In genomic region chr22:46619830-46620501, GRCh38 we compare ENCODE assay signal across 8 cellular contexts. TPM values are rescaled to one million over a fixed set of nuclear protein-coding genes. Genes with fewer than 3 reads are reported as not detected.
DNase-seq lines count a peak whose midpoint lies in the region; ATAC-seq, FAIRE-seq and TF ChIP-seq lines count a peak whose summit lies in the region.

Gene GRAMD4 (plus strand): TSS chr22:46620386. CDS start chr22:46626800, 6,414 bp downstream.

- no peaks in the 10 kb centered on the region for H3K36me3 Mint-ChIP-seq in activated naive CD4-positive, alpha-beta T cell treated with anti-CD3 and anti-CD28 coated beads for 36 hours (ENCODE audit: low read depth)

- BruUV-seq in HepG2 (replicated peaks; lab: Mats Ljungman, UMichigan) = no TSS peak

- no peak within 1 kb of the TSS for H3K4me3 ChIP-seq in astrocyte of the spinal cord (ENCODE audit: low read depth, low read length)
- H3K4me3 ChIP-seq in HepG2 (replicated peaks in 1 of 3; ENCODE audit: insufficient read depth in 1 of 3, low read depth in 2 of 3, low read length in 3 of 3) = no peak within 1 kb of the TSS
- H3K4me3 ChIP-seq in thyroid gland (replicated peaks in 1 of 3) = no peak within 1 kb of the TSS

- H3K9me3 ChIP-seq in HepG2 (ENCODE audit: low read length) (no peaks in the 10 kb centered on the region), thyroid gland (no peaks in the 10 kb centered on the region)

- no peak for TF ChIP-seq RAD21 in HepG2 (CRISPR knock-in tag; IDR thresholded peaks at IDR 0.05)

- POLR2A ChIA-PET in HepG2 (lab: Yijun Ruan, JAX) = no interaction called here

- H3K36me3 ChIP-seq in HepG2 (replicated peaks in 1 of 2; ENCODE audit: control insufficient read depth in 1 of 2, insufficient read depth in 2 of 2, low read length in 2 of 2) (no peaks in the 10 kb centered on the region; a peak in 1 of 5 replicates), thyroid gland (no peaks in the 10 kb centered on the region)

- TF ChIP-seq EP300 in HepG2 (IDR thresholded peaks at IDR 0.05; ENCODE audit: low read depth in 2 of 2, low read length in 2 of 2) (no peak), HepG2 (CRISPR knock-in tag; IDR thresholded peaks at IDR 0.05; ENCODE audit: borderline replicate concordance) (no peak)

- no peak within 1 kb of the TSS for H3K27ac ChIP-seq in HepG2 (ENCODE audit: extremely low read length, insufficient read depth, low read length)
- H3K27ac ChIP-seq in thyroid gland = peak within 1 kb of the TSS in 2 of 3 donors; percentile 8 to 45

- ATAC-seq in HepG2 (no peak; the same call in 2 of the 3 replicates), HG03378 (IDR thresholded peaks at IDR 0.05; ENCODE audit: unreplicated experiment) (no peak), GM19324 (IDR thresholded peaks at IDR 0.05; ENCODE audit: low FRiP score, unreplicated experiment) (no peak)

- no peak within 1 kb of the TSS for H3K4me3 Mint-ChIP-seq in activated naive CD4-positive, alpha-beta T cell treated with anti-CD3 and anti-CD28 coated beads for 36 hours

- intact Hi-C loops in activated naive CD4-positive, alpha-beta T cell treated with anti-CD3 and anti-CD28 coated beads for 36 hours (cut with micrococcal nuclease) = no loop called here
- intact Hi-C loops in HepG2 (cut with micrococcal nuclease; ENCODE audit: unreplicated experiment) = no loop called here
- intact Hi-C loops in thyroid gland (cut with DNase I) = no loop called here

- TF ChIP-seq CTCF in astrocyte of the spinal cord (IDR thresholded peaks at IDR 0.05; ENCODE audit: low read depth, low read length) (no peak), HepG2 (CRISPR knock-in tag; IDR thresholded peaks at IDR 0.05) (no peak), thyroid gland (IDR thresholded peaks at IDR 0.05) (no peak)

- no peak for DNase-seq in activated naive CD4-positive, alpha-beta T cell treated with anti-CD3 and anti-CD28 coated beads for 36 hours
- no peak for DNase-seq in activated naive CD4-positive, alpha-beta T cell (lab: John Stamatoyannopoulos, UW)
- peak; percentile 66 for DNase-seq in astrocyte of the spinal cord (ENCODE audit: low read depth, low spot score)
- peak; percentile 18 for DNase-seq in HepG2 (ENCODE audit: low spot score)
- DNase-seq in thyroid gland = peak in 1 of 2 donors; percentile 61
- no peak for DNase-seq in SW 1271 (lab: John Stamatoyannopoulos, UW)

- H3K27me3 ChIP-seq in HepG2 (ENCODE audit: control insufficient read depth in 1 of 2, insufficient read depth in 2 of 2, low read length in 2 of 2) = no peaks in the 10 kb centered on the region
- H3K27me3 ChIP-seq in thyroid gland = no peaks in the 10 kb centered on the region

- H3K4me1 Mint-ChIP-seq in activated naive CD4-positive, alpha-beta T cell treated with anti-CD3 and anti-CD28 coated beads for 36 hours (ENCODE audit: low read depth) = no peaks in the 10 kb centered on the region

- no peak within 1 kb of the TSS for H2AFZ ChIP-seq in HepG2 (ENCODE audit: low read length)

- no peak within 1 kb of the TSS for H3K27ac Mint-ChIP-seq in activated naive CD4-positive, alpha-beta T cell treated with anti-CD3 and anti-CD28 coated beads for 36 hours

- in situ Hi-C loops in astrocyte of the spinal cord (cut with HindIII; ENCODE audit: low sequenced_read_pairs) = no loop called here
- in situ Hi-C loops in HepG2 (cut with HindIII; ENCODE audit: extremely low pct_ligation_motif_present, low pct_unique_long_range_greater_than_20kb) = no loop called here

- TF ChIP-seq POLR2A in HepG2 (IDR thresholded peaks at IDR 0.05; ENCODE audit: insufficient read depth in 1 of 2, low read depth in 2 of 2, low read length in 2 of 2) = no peak
- TF ChIP-seq POLR2A in thyroid gland (IDR thresholded peaks at IDR 0.05) = no peak

- WGBS in HepG2 (ENCODE audit: low lambda C conversion rate) = 62% methylated on average over 12 of the region's 20 CpGs
- 50 to 65% methylated on average over 15 of the region's 20 CpGs for WGBS in thyroid gland, 2 donors

- H3K27me3 Mint-ChIP-seq in activated naive CD4-positive, alpha-beta T cell treated with anti-CD3 and anti-CD28 coated beads for 36 hours (ENCODE audit: low read depth) = no peaks in the 10 kb centered on the region

- no peaks in the 10 kb centered on the region for H3K9me3 Mint-ChIP-seq in activated naive CD4-positive, alpha-beta T cell treated with anti-CD3 and anti-CD28 coated beads for 36 hours

- H3K4me2 ChIP-seq in HepG2 (ENCODE audit: low read depth, low read length) = peak within 1 kb of the TSS; percentile 1; the same call in 1 of the 2 replicates

- H3K4me1 ChIP-seq in HepG2 (ENCODE audit: insufficient read depth, low read length) (peaks cover 34% of the 10 kb centered on the region), thyroid gland (peaks cover 48 to 53% of the 10 kb centered on the region in 2 donors)

- H4K20me1 ChIP-seq in HepG2 (ENCODE audit: insufficient read depth, low read length) = no peaks in the 10 kb centered on the region

- FAIRE-seq in HepG2 (lab: Jason Lieb, UNC) = no peak

- H3K79me2 ChIP-seq in HepG2 (ENCODE audit: insufficient read depth, low read length) = no peaks in the 10 kb centered on the region

- H3K9ac ChIP-seq in HepG2 (ENCODE audit: insufficient read depth, low read depth, low read length) = no peak within 1 kb of the TSS

- CTCF ChIA-PET in activated naive CD4-positive, alpha-beta T cell treated with anti-CD3 and anti-CD28 coated beads for 36 hours (lab: Charles Lee) = no interaction called here
- CTCF ChIA-PET in HepG2 (lab: Yijun Ruan, JAX; ENCODE audit: low intra/inter-chr PET ratio, low total read pairs) = no interaction called here

TF ChIP-seq in HepG2, 621 proteins besides CTCF, POLR2A, EP300 and RAD21:
- 0 out of 2 replicates have a peak, but pooled peaks have one; percentile 52 for TF ChIP-seq ZBTB33 (CRISPR knock-in tag; IDR thresholded peaks at IDR 0.05)
- TF ChIP-seq ZNF431 (CRISPR knock-in tag; IDR thresholded peaks at IDR 0.05; ENCODE audit: borderline replicate concordance, low read depth) = no peak

RNA-seq across cellular contexts. Expression of gene GRAMD4, which starts in this region (rescaled TPM):
- total RNA-seq in activated naive CD4-positive, alpha-beta T cell treated with anti-CD3 and anti-CD28 coated beads for 36 hours = 10 to 100 TPM; 34.3 to 35.4 TPM
- total RNA-seq in HepG2 (2016; rRNA removed; fragmentation: Illumina TruSeq; extraction: Trizol) (12.9 and 15.7 TPM in 2 replicates), thyroid gland (100 to 1,000 TPM in 1 of 4 donors, 10 to 100 TPM in 3; 33.5 to 193 (median 62.1) TPM)
- total RNA-seq in HepG2 (2016; cell fraction: cytosol; rRNA removed; fragmentation: Illumina TruSeq; extraction: Trizol; ENCODE audit: low read depth) = 14.1 and 16.3 TPM in 2 replicates
- total RNA-seq in HepG2 (2016; cell fraction: insoluble cytoplasmic fraction; rRNA removed; fragmentation: Illumina TruSeq; extraction: Trizol) = 6.4 and 16.5 TPM in 2 replicates
- 12.4 and 12.8 TPM in 2 replicates for total RNA-seq in HepG2 (2016; cell fraction: membrane; rRNA removed; fragmentation: Illumina TruSeq; extraction: Trizol)
- total RNA-seq in HepG2 (2016; cell fraction: nucleus; rRNA removed; fragmentation: Illumina TruSeq; extraction: Trizol) = 23.1 and 33.6 TPM in 2 replicates
- polyA plus RNA-seq in HepG2 (2011; rRNA removed) = 15.2 and 16.8 TPM in 2 replicates
- polyA plus RNA-seq in HepG2 (2011; cell fraction: cytosol; rRNA removed) = 9.6 and 13.3 TPM in 2 replicates
- polyA plus RNA-seq in HepG2 (2011; cell fraction: nucleus; rRNA removed) = 31.6 and 32.7 TPM in 2 replicates
- 11.1 and 12.7 TPM in 2 replicates for polyA plus RNA-seq in HepG2 (2012)
- polyA plus RNA-seq in HepG2 (2016; cell fraction: cytosol; fragmentation: Illumina TruSeq; extraction: Trizol; ENCODE audit: low read depth) = 2.2 and 2.8 TPM in 2 replicates
- 5.3 and 6.3 TPM in 2 replicates for polyA plus RNA-seq in HepG2 (2016; cell fraction: insoluble cytoplasmic fraction; fragmentation: Illumina TruSeq; extraction: Trizol; ENCODE audit: low read depth)
- 4.4 and 6.1 TPM in 2 replicates for polyA plus RNA-seq in HepG2 (2016; cell fraction: membrane; fragmentation: Illumina TruSeq; extraction: Trizol; ENCODE audit: low read depth)
- 20.4 and 22.4 TPM in 2 replicates for polyA plus RNA-seq in HepG2 (2016; cell fraction: nucleus; fragmentation: Illumina TruSeq; extraction: Trizol; ENCODE audit: insufficient read depth, low read depth)
- 27.9 and 38.7 TPM in 2 replicates for polyA minus RNA-seq in HepG2 (2011; rRNA and poly(A)+ RNA removed; ENCODE audit: low replicate concordance)
- 10.0 and 13.9 TPM in 2 replicates for polyA minus RNA-seq in HepG2 (2011; cell fraction: cytosol; rRNA and poly(A)+ RNA removed)
- polyA minus RNA-seq in HepG2 (2011; cell fraction: nucleus; rRNA and poly(A)+ RNA removed) = 18.5 and 30.2 TPM in 2 replicates

Comparison
In these comparisons a context has a peak if more than half of its experiments do, and no peak if none do; other contexts are left out.
1. DNase-seq: peak in astrocyte of the spinal cord (single experiment) and HepG2 (single experiment); none in activated naive CD4-positive, alpha-beta T cell treated with anti-CD3 and anti-CD28 coated beads for 36 hours (single experiment), activated naive CD4-positive, alpha-beta T cell (0 of 4) and SW 1271 (0 of 2).